ENCODE assay signal across 1 cellular context in the genomic region with DNA sequence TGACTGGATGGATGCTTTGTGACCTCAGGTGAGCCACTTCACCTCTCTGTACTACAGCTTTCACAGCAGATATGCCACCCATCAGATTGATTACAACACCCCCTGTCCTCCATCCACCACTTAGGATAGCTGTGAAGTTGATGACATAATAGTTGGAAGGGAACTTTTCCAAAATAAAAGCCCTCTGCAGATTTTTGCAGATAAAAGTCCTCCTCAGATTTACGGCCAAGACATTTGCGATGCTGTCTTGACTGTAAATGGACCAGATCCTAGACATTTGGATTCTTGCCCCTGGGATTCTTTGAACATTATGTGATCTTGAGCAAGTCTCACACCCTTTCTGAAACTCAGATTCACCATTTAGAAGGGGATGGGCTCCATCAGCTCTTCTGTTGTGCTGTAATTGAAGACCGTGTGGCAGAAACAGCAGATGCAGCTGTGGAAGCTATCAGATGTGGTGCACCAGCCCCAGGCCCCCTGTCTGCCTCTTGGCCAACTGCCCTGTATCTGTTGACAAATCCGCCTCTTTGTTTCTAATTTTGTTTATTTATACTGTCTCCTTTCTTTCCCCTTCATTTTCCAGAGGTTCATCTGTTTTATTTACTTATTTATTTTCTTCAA.
TF ChIP-seq lines count a peak whose summit lies in the region.

No MANE protein-coding gene starts in this region.

TF ChIP-seq in SK-N-SH, 30 proteins besides CTCF, POLR2A, EP300 and RAD21 (continued from another document):
- TF ChIP-seq, protein P1, sequence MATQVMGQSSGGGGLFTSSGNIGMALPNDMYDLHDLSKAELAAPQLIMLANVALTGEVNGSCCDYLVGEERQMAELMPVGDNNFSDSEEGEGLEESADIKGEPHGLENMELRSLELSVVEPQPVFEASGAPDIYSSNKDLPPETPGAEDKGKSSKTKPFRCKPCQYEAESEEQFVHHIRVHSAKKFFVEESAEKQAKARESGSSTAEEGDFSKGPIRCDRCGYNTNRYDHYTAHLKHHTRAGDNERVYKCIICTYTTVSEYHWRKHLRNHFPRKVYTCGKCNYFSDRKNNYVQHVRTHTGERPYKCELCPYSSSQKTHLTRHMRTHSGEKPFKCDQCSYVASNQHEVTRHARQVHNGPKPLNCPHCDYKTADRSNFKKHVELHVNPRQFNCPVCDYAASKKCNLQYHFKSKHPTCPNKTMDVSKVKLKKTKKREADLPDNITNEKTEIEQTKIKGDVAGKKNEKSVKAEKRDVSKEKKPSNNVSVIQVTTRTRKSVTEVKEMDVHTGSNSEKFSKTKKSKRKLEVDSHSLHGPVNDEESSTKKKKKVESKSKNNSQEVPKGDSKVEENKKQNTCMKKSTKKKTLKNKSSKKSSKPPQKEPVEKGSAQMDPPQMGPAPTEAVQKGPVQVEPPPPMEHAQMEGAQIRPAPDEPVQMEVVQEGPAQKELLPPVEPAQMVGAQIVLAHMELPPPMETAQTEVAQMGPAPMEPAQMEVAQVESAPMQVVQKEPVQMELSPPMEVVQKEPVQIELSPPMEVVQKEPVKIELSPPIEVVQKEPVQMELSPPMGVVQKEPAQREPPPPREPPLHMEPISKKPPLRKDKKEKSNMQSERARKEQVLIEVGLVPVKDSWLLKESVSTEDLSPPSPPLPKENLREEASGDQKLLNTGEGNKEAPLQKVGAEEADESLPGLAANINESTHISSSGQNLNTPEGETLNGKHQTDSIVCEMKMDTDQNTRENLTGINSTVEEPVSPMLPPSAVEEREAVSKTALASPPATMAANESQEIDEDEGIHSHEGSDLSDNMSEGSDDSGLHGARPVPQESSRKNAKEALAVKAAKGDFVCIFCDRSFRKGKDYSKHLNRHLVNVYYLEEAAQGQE (IDR thresholded peaks at IDR 0.05; ENCODE audit: low read depth, low read length): no peak
- TF ChIP-seq POLR2AphosphoS5 (IDR thresholded peaks at IDR 0.05; ENCODE audit: low read depth, low read length) (no peak), GABPA (IDR thresholded peaks at IDR 0.05; ENCODE audit: low read depth) (no peak), NFIC (IDR thresholded peaks at IDR 0.05; ENCODE audit: borderline replicate concordance) (no peak), ELF1 (IDR thresholded peaks at IDR 0.05) (no peak), TEAD4 (IDR thresholded peaks at IDR 0.05; ENCODE audit: borderline replicate concordance, insufficient read depth) (no peak)
